In genomic region chr15:38564557-38565286, GRCh38 we compare ENCODE assay signal across 8 cellular contexts. TPM values are rescaled to one million over a fixed set of nuclear protein-coding genes. Genes with fewer than 3 reads are reported as not detected.
DNase-seq lines count a peak whose midpoint lies in the region; ATAC-seq and TF ChIP-seq lines count a peak whose summit lies in the region.

Gene RASGRP1 (minus strand): TSS chr15:38564814. CDS start chr15:38564628, 186 bp downstream.

- H3K4me1 Mint-ChIP-seq in natural killer cell, result peaks cover 63 to 64% of the 10 kb centered on the region in 2 donors

- peak within 1 kb of the TSS; percentile 81 to 94 for H3K27ac Mint-ChIP-seq in natural killer cell

- DNase-seq in SKM-1 treated with dmso at 0.1 percent for 144 hours (lab: John Stamatoyannopoulos, UW; ENCODE audit: unreplicated experiment), result peak; percentile 46
- DNase-seq in SKM-1 (lab: John Stamatoyannopoulos, UW; ENCODE audit: unreplicated experiment), result no peak
- peak; percentile 33 for DNase-seq in NCI-H226
- peak; percentile 89 for DNase-seq in activated CD8-positive, alpha-beta memory T cell treated with anti-CD3 and anti-CD28 coated beads, Interleukin-2, amount 50 U/mL, for 4 hours
- peak; percentile 84 for DNase-seq in natural killer cell
- DNase-seq in stimulated activated naive CD8-positive, alpha-beta T cell treated with anti-CD3 and anti-CD28 coated beads, Interleukin-15, Interleukin-2, amounts not matched to agents 100 U/mL and 50 U/mL, for 24 hours, result peak; percentile 86

- H3K27me3 ChIP-seq in esophagus (ENCODE audit: control insufficient read depth in 1 of 2, insufficient read depth in 2 of 2, low read length in 2 of 2), result no peaks in the 10 kb centered on the region

- peak within 1 kb of the TSS; percentile 73 to 77 for H3K4me3 ChIP-seq in esophagus (ENCODE audit: low read depth in 1 of 2, low read length in 2 of 2)

- H3K4me3 Mint-ChIP-seq in natural killer cell, result peak within 1 kb of the TSS; percentile 94

- H3K9me3 ChIP-seq in esophagus (ENCODE audit: control insufficient read depth in 2 of 2, insufficient read depth in 1 of 2, low read depth in 1 of 2, low read length in 1 of 2), result no peaks in the 10 kb centered on the region

- peak within 1 kb of the TSS; percentile 66 to 71 for H3K27ac ChIP-seq in esophagus (ENCODE audit: low read depth in 2 of 2, low read length in 1 of 2)

- 3 to 4% methylated on average over 77 to 85 of the region's 85 CpGs for WGBS in esophagus, 2 donors

- TF ChIP-seq CTCF in natural killer cell (IDR thresholded peaks at IDR 0.05), result no peak

- H3K27me3 Mint-ChIP-seq in natural killer cell (ENCODE audit: low read depth in 2 of 2), result no peaks in the 10 kb centered on the region

- peaks cover 7 to 11% of the 10 kb centered on the region in 2 donors for H3K4me1 ChIP-seq in esophagus (ENCODE audit: control insufficient read depth in 2 of 2, insufficient read depth in 2 of 2, low read length in 1 of 2)

- ATAC-seq in HG02938 (IDR thresholded peaks at IDR 0.05; ENCODE audit: unreplicated experiment) (peak; percentile 46), natural killer cell (peak; percentile 78 to 86 (median 81))
- peak; percentile 66 for ATAC-seq in stimulated activated naive CD8-positive, alpha-beta T cell treated with anti-CD3 and anti-CD28 coated beads, Interleukin-15, Interleukin-2, amounts not matched to agents 100 U/mL and 50 U/mL, for 24 hours

- no peaks in the 10 kb centered on the region for H3K9me3 Mint-ChIP-seq in natural killer cell

- H3K36me3 Mint-ChIP-seq in natural killer cell, result peaks cover 11% of the 10 kb centered on the region

- intact Hi-C loops in natural killer cell (cut with micrococcal nuclease), result loop anchor here (1.0 to 10.0 kb wide), 6 partner anchors 12 to 120 kb away; no protein-coding TSS in a partner anchor

- no peaks in the 10 kb centered on the region for H3K36me3 ChIP-seq in esophagus (ENCODE audit: control insufficient read depth in 2 of 2, insufficient read depth in 2 of 2, low read length in 1 of 2)

RNA-seq across cellular contexts. Expression of gene RASGRP1, which starts in this region (rescaled TPM):
- polyA plus RNA-seq in esophagus, result 1 to 10 TPM; 2.5 to 4.0 TPM
- total RNA-seq in natural killer cell, result 100 to 1,000 TPM in 1 of 3 donors, 10 to 100 TPM in 2; 65.9 to 122 (median 96.5) TPM
